ENCODE assay signal across 1 cellular context in the genomic region with DNA sequence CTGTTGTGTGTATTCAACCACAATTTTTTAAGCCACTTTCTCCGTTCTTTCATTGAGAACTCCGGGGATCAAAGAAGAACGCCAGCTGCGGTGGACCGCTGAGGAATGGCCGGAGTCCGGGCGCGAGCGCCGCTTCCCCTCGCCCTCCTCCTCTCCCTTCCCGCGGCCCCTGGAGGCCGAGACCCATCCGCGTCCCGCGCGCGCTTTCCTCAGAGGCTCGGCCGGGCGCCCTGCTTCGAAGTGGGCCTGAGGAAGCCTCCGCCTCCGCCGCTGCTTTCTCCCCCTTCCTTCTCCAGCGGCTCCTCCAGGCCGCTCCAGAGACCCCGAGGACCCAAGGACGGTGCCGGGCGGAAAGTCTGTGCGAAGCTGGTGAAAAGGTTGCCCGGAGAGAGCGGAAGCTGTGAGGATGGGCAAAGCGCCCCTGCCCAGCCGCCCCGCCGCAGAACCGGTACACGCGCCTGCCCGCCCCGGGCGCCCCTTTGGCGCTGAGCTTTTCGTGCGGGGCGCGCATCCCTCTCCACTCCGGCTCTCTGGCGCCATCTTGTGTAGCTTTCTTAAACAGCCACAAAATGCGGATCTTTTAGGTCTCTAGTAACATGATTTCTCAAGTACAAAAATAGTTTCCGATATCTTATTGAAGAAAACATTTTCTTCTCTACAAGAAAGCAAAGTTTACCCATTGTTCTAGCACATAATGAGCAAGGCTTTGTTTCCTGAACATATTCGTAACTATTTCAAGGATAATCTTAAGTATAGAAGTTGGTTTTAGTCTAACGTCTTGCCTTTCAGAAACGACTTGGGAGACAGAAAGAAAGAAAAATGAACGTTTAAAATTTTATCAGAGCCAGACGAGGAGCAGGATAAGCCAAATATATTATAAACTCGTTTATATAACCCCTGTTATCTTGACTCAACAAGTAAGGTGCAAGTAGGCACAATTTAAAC.
TF ChIP-seq lines count a peak whose summit lies in the region.

No MANE protein-coding gene starts in this region.

TF ChIP-seq in IMR-90, 13 proteins besides CTCF, POLR2A, EP300 and RAD21:
- no peak for TF ChIP-seq MAZ (IDR thresholded peaks at IDR 0.05; ENCODE audit: borderline replicate concordance, low read depth, low read length)
- peak; percentile 78 for TF ChIP-seq SMC3 (IDR thresholded peaks at IDR 0.05; ENCODE audit: low read depth, low read length)
TF ChIP-seq in IMR-90: peak in this region for 1.
